Comparison of ENCODE assay signal across 21 cellular contexts in the genomic region with DNA sequence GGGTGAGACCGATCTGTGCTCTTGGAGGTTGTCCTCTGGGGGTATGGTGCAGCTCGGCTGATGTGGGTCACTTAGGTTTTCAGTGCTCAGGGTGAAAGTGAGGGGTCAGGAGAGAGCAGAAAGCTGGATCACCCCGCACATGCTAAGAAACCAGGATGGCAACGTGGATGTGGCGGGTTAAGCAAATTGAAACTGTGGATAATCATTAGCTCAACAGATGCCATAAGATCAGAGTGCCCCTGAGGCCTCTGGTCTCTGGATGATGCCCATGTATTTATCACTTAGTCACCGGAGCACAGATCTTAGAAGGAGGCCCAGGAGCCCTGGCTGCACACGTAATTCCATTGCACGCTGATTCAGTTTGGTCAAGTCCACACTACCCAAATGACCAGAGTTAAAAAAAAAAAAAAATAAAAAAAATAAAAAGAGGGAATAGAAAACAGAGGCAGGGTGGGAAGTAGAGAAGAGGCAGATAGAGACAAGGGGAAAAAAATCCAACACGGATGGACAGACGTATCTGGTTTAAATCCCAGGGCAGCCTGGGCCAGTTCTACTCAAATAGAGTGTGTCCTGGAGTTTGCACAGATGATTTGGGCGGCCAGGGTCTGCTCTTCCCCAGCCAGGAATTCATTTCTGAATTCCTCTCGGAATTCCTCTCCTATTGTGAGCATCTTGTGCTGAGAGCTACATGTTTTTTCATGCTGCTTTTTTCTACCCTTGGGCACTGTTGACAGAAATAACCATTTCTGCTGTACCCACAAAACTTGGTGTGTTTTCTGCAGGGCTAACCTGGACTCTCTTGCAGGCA.
DNase-seq lines count a peak whose midpoint lies in the region; TF ChIP-seq lines count a peak whose summit lies in the region.
"Had no signal": no experiment of that assay in that cellular context is flagged by ENCODE, and none has a peak within 500 bp of the region (broad histone marks: within the 10 kb centered on the region; RNA-seq: fewer than 3 reads in every experiment).

No MANE protein-coding gene starts in this region.

- H3F3A ChIP-seq in smooth muscle cell (ENCODE audit: low read depth), result peaks cover 21% of the 10 kb centered on the region

- DNase-seq in HK-2 (ENCODE audit: unreplicated experiment) (peak; percentile 3), dedifferentiated amniotic fluid mesenchymal stem cell (ENCODE audit: extremely low spot score) (peak; percentile 34), mesendoderm (peak; percentile 11), smooth muscle cell (lab: John Stamatoyannopoulos, UW; ENCODE audit: unreplicated experiment) (no peak), GM19240 (ENCODE audit: insufficient read length, low spot score) (no peak)
- no peak for DNase-seq in activated CD4-positive, alpha-beta T cell treated with anti-CD3 and anti-CD28 coated beads for 4 hours
- DNase-seq in activated CD4-positive, alpha-beta T cell treated with anti-CD3 and anti-CD28 coated beads for 48 hours, result no peak
- DNase-seq: activated CD4-positive, alpha-beta T cell treated with anti-CD3 and anti-CD28 coated beads, Interleukin-2, amount 50 U/mL, for 1 hour; activated CD8-positive, alpha-beta memory T cell treated with anti-CD3 and anti-CD28 coated beads, Interleukin-2, amount 50 U/mL, for 4 hours; activated effector memory CD4-positive, alpha-beta T cell treated with Interleukin-2 at 50 U/mL for 16 hours; activated naive CD8-positive, alpha-beta T cell treated with anti-CD3 and anti-CD28 coated beads, Interleukin-2, amount 50 U/mL, for 24 hours; effector CD8-positive, alpha-beta T cell; foreskin melanocyte; kidney; NCI-H1092; NCI-H1930; PC-9; stimulated activated CD4-positive, alpha-beta T cell treated with anti-CD3 and anti-CD28 coated beads, Interleukin-2, amount 100 ng/mL, for 24 hours; T-helper 1 cell had no signal

- no peaks in the 10 kb centered on the region for H3K79me2 ChIP-seq in mesendoderm (ENCODE audit: control insufficient read depth, insufficient read depth, low read length)
- H3K79me2 ChIP-seq in smooth muscle cell (ENCODE audit: low read depth), result no peaks in the 10 kb centered on the region

- H2AK5ac ChIP-seq in mesendoderm (ENCODE audit: low read length), result no peak overlapping the region

- no peak overlapping the region for H3K56ac ChIP-seq in mesendoderm (ENCODE audit: low read length)

- no peak overlapping the region for H3K9ac ChIP-seq in mesendoderm (ENCODE audit: low read length)
- H3K9ac ChIP-seq in smooth muscle cell (ENCODE audit: low read depth), result no peak overlapping the region

- H3K4ac ChIP-seq in mesendoderm (ENCODE audit: low read depth, low read length), result no peak overlapping the region

- H3K9me3 ChIP-seq in smooth muscle cell (replicated peaks; ENCODE audit: low read depth), result no peaks in the 10 kb centered on the region
- H3K9me3 ChIP-seq: prostate gland, vagina had no signal

- no peak overlapping the region for H2BK120ac ChIP-seq in mesendoderm (ENCODE audit: low read depth, low read length)

- no CpG with 5 or more reads among the region's 12 CpGs for WGBS in mesendoderm (ENCODE audit: extremely low coverage, insufficient coverage, low lambda C conversion rate)
- WGBS in smooth muscle cell (ENCODE audit: low lambda C conversion rate), result 55% methylated on average over 12 of the region's 12 CpGs

- peaks cover 7% of the 10 kb centered on the region for H4K20me1 ChIP-seq in smooth muscle cell (ENCODE audit: low read depth)

- no peak for TF ChIP-seq CTCF in smooth muscle cell (IDR thresholded peaks at IDR 0.05; ENCODE audit: borderline replicate concordance, insufficient read depth, poor library complexity, severe bottlenecking)

- H3K27ac ChIP-seq in mesendoderm (ENCODE audit: low read depth, low read length) (no peak overlapping the region), smooth muscle cell (ENCODE audit: low read depth) (peak overlapping the region; percentile 70)
- H3K27ac ChIP-seq: PC-9, prostate gland, vagina had no signal

- H3K18ac ChIP-seq in mesendoderm (ENCODE audit: low read length), result no peak overlapping the region

- H3K36me3 ChIP-seq in mesendoderm (ENCODE audit: control insufficient read depth, insufficient read depth, low read length), result no peaks in the 10 kb centered on the region
- no peaks in the 10 kb centered on the region for H3K36me3 ChIP-seq in smooth muscle cell (ENCODE audit: low read depth)
- H3K36me3 ChIP-seq: prostate gland, vagina had no signal

- H2BK15ac ChIP-seq in mesendoderm (replicated peaks; ENCODE audit: low read depth), result no peak overlapping the region

- H3K4me1 ChIP-seq in mesendoderm (ENCODE audit: control insufficient read depth, low read depth, low read length), result no peaks in the 10 kb centered on the region
- H3K4me1 ChIP-seq in smooth muscle cell (ENCODE audit: low read depth), result peaks cover 29% of the 10 kb centered on the region

- no peak overlapping the region for H2BK5ac ChIP-seq in mesendoderm (ENCODE audit: low read length)

- no peaks in the 10 kb centered on the region for H3K79me1 ChIP-seq in mesendoderm (ENCODE audit: low read length)

- no peak overlapping the region for H4K5ac ChIP-seq in mesendoderm (ENCODE audit: low read length)

- H3K23ac ChIP-seq in mesendoderm (ENCODE audit: low read length), result no peak overlapping the region

- no peak overlapping the region for H2AFZ ChIP-seq in smooth muscle cell (ENCODE audit: low read depth)
- H2AFZ ChIP-seq: PC-9 had no signal

- no peak overlapping the region for H3K4me2 ChIP-seq in mesendoderm (ENCODE audit: low read length)
- H3K4me2 ChIP-seq in smooth muscle cell, result peak overlapping the region; percentile 34
- H3K4me2 ChIP-seq: PC-9 had no signal

- H3K27me3 ChIP-seq in mesendoderm (ENCODE audit: insufficient read depth, low read length, poor library complexity), result no peaks in the 10 kb centered on the region
- no peaks in the 10 kb centered on the region for H3K27me3 ChIP-seq in smooth muscle cell (ENCODE audit: low read depth)
- H3K27me3 ChIP-seq: vagina had no signal

- H3K4me3 ChIP-seq in mesendoderm (ENCODE audit: low read length), result no peak overlapping the region
- H3K4me3 ChIP-seq in smooth muscle cell, result no peak overlapping the region
- H3K4me3 ChIP-seq: PC-9, prostate gland, vagina had no signal

- no peak overlapping the region for H4K8ac ChIP-seq in mesendoderm (ENCODE audit: low read depth, low read length)

Comparison
In these comparisons a context has a peak if more than half of its experiments do, and no peak if none do; other contexts are left out.
1. DNase-seq: peak in HK-2 (single experiment), dedifferentiated amniotic fluid mesenchymal stem cell (single experiment) and mesendoderm (single experiment); none in smooth muscle cell (single experiment), activated CD4-positive, alpha-beta T cell treated with anti-CD3 and anti-CD28 coated beads for 4 hours (0 of 2), activated CD4-positive, alpha-beta T cell treated with anti-CD3 and anti-CD28 coated beads for 48 hours (single experiment) and GM19240 (single experiment).